33 cellular contexts compared by ENCODE assay signal in the genomic region with DNA sequence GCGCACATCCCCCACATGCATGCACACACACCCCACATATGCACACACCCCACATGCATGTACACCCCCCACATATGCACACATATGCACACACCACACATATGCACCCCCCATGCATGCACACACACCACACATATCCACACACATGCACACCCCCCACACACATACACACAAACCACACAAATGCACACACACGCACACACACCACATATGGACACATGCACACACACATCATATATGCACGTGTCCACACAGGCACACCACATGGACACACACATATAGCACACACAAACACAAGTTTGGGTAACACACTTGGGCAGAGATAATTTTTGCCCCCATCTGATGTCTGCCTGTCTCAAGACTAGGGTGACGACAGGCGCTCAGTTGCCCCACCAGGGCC. TPM values are rescaled to one million over a fixed set of nuclear protein-coding genes. Genes with fewer than 3 reads are reported as not detected.
"Had no signal": no experiment of that assay in that cellular context is flagged by ENCODE, and none has a peak within 500 bp of the region (broad histone marks: within the 10 kb centered on the region; RNA-seq: fewer than 3 reads in every experiment).

No MANE protein-coding gene starts in this region.

- H3K36me3 ChIP-seq: colonic mucosa, esophagus squamous epithelium, prostate gland, right atrium auricular region, sigmoid colon, stomach, thyroid gland had no signal

- H3K4me3 ChIP-seq: colonic mucosa, esophagus squamous epithelium, lung, mucosa of descending colon, prostate gland, right atrium auricular region, sigmoid colon, stomach, thyroid gland had no signal

- H3K9me3 ChIP-seq: colonic mucosa, esophagus squamous epithelium, mucosa of descending colon, prostate gland, right atrium auricular region, sigmoid colon, thyroid gland had no signal

- ATAC-seq: effector memory CD8-positive, alpha-beta T cell; natural killer cell treated with Interleukin-12 subunit alpha and Interleukin-12 subunit beta and Interleukin-15 and Interleukin-18, amount 100 ng/mL, for 72 hours; stimulated activated effector memory CD8-positive, alpha-beta T cell treated with anti-CD3 and anti-CD28 coated beads, Interleukin-12 subunit alpha, Interleukin-12 subunit beta, amount 100 ng/mL, for 72 hours had no signal

- H3K27ac ChIP-seq: colonic mucosa, esophagus squamous epithelium, prostate gland, right atrium auricular region, sigmoid colon, stomach, thyroid gland had no signal

- DNase-seq: colonic mucosa; dermis blood vessel endothelial cell; effector memory CD8-positive, alpha-beta T cell; erythroblast; esophagus squamous epithelium; foreskin melanocyte; hypothalamus; immature natural killer cell; islet precursor cell; kidney glomerular epithelial cell; mucosa of descending colon; naive B cell; nucleus accumbens; sigmoid colon; stimulated activated CD4-positive, alpha-beta T cell treated with anti-CD3 and anti-CD28 coated beads, Interleukin-2, amount 100 ng/mL, for 24 hours; stimulated activated CD4-positive, alpha-beta T cell treated with anti-CD3 and anti-CD28 coated beads, Interleukin-4, amount 100 ng/mL, for 24 hours; stimulated activated naive CD4-positive, alpha-beta T cell treated with Interleukin-2 at 50 U/mL for 16 hours; stomach; thyroid gland had no signal

- FAIRE-seq: endometrium had no signal

- H3K4me1 ChIP-seq: colonic mucosa, esophagus squamous epithelium, prostate gland, right atrium auricular region, sigmoid colon, stomach, thyroid gland had no signal

RNA-seq across cellular contexts. Expression of a gene that starts 8.3 kb away (rescaled TPM):
- total RNA-seq: cerebellum; colonic mucosa; dermis blood vessel endothelial cell; esophagus squamous epithelium; liver; lung; mesothelial cell of epicardium; mucosa of descending colon; natural killer cell treated with Interleukin-12 subunit alpha and Interleukin-12 subunit beta and Interleukin-15 and Interleukin-18, amount 100 ng/mL, for 72 hours; neural crest cell; osteocyte; right atrium auricular region; sigmoid colon; skeletal muscle tissue; subcutaneous adipose tissue; thyroid gland had no signal
- polyA plus RNA-seq: immature natural killer cell, liver, lung, sigmoid colon, stomach, urinary bladder had no signal

RNA-seq across cellular contexts. Expression of a gene that starts 45.9 kb away (rescaled TPM):
- total RNA-seq: osteocyte, skeletal muscle tissue had no signal
